2 cellular contexts compared by ENCODE assay signal in the genomic region with DNA sequence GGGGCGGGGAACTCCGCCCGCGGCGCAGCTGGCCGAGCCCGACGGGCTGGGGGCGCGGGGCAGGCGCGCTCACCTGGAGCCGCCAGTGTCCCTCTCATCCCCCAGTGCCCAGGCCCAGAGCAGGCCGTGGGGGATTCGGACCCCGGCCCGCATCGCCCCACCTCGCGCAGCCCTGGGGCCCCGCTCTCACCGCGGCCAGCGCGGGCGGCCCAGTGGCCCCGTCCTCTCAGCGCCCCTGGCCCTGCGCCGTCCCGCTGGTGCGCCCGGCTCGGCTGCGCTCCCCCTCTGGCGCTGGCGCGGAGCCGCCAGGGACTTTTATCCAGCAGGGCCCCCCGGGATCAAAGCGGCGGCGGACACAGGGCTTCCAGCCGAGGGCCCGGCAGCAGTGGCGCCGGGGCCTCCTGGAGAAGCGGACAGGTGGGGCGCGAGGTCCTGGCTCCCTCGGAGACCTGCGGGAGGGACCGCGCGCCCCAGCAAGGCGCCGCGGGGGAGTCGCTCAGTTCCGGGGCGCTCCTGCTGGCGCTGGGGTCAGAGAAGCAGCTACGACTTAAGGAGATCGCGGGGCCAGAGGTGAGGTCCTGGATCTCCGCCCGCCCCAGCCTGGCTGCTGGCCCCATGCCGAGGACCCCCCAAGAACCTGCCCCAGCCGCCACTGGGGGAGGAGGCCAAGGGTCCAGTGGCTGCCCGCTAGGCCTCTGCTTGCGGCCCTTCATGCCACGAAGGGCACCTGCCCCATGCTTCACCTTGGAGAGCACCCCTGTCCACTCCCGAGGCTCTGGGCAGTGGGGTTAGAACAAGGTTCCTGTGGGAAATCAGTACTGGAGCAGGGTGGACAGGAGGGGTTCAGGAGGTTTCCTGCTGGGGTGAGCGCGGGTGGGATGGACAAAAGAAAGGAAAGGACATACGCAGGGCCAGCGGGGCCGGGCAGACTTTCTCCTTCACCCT.
TF ChIP-seq lines count a peak whose summit lies in the region.

No MANE protein-coding gene starts in this region.

TF ChIP-seq in A549, 52 proteins besides CTCF, POLR2A, EP300 and RAD21:
- TF ChIP-seq, protein P1, sequence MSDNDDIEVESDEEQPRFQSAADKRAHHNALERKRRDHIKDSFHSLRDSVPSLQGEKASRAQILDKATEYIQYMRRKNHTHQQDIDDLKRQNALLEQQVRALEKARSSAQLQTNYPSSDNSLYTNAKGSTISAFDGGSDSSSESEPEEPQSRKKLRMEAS (IDR thresholded peaks at IDR 0.05): no peak
- no peak for TF ChIP-seq NR3C1 (IDR thresholded peaks at IDR 0.05)
TF ChIP-seq in A549: peak in this region for 0.

TF ChIP-seq in GM12878, 131 proteins besides CTCF, POLR2A, EP300 and RAD21:
- TF ChIP-seq, protein P2, sequence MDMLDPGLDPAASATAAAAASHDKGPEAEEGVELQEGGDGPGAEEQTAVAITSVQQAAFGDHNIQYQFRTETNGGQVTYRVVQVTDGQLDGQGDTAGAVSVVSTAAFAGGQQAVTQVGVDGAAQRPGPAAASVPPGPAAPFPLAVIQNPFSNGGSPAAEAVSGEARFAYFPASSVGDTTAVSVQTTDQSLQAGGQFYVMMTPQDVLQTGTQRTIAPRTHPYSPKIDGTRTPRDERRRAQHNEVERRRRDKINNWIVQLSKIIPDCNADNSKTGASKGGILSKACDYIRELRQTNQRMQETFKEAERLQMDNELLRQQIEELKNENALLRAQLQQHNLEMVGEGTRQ (IDR thresholded peaks at IDR 0.05; ENCODE audit: borderline replicate concordance, low read depth, low read length): no peak
- TF ChIP-seq HDAC6 (IDR thresholded peaks at IDR 0.05; ENCODE audit: unreplicated experiment) (peak; percentile 72), KLF5 (IDR thresholded peaks at IDR 0.05; ENCODE audit: partially characterized antibody) (no peak), CBFB (IDR thresholded peaks at IDR 0.05; ENCODE audit: low read depth) (no peak)
- TF ChIP-seq, protein P3, sequence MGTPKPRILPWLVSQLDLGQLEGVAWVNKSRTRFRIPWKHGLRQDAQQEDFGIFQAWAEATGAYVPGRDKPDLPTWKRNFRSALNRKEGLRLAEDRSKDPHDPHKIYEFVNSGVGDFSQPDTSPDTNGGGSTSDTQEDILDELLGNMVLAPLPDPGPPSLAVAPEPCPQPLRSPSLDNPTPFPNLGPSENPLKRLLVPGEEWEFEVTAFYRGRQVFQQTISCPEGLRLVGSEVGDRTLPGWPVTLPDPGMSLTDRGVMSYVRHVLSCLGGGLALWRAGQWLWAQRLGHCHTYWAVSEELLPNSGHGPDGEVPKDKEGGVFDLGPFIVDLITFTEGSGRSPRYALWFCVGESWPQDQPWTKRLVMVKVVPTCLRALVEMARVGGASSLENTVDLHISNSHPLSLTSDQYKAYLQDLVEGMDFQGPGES (IDR thresholded peaks at IDR 0.05): no peak
TF ChIP-seq in GM12878: peak in this region for 1.
